ENCODE assay signal across 12 cellular contexts in genomic region chr3:126997455-126998038, GRCh38.
"Had no signal": no experiment of that assay in that cellular context is flagged by ENCODE, and none has a peak within 500 bp of the region (broad histone marks: within the 10 kb centered on the region; RNA-seq: fewer than 3 reads in every experiment).

No MANE protein-coding gene starts in this region.

- H3K4me3 ChIP-seq: psoas muscle had no signal

- DNase-seq: activated CD4-positive, alpha-beta T cell treated with anti-CD3 and anti-CD28 coated beads for 48 hours; activated naive CD4-positive, alpha-beta T cell treated with anti-CD3 and anti-CD28 coated beads, Interleukin-2, amount 50 U/mL, for 16 hours; cerebellar nuclear complex; erythroblast; immature natural killer cell; naive thymus-derived CD4-positive, alpha-beta T cell; psoas muscle; stimulated activated CD4-positive, alpha-beta T cell treated with anti-CD3 and anti-CD28 coated beads, Interleukin-12 subunit alpha, Interleukin-12 subunit beta, amount 100 ng/mL, for 4 hours; stimulated activated CD4-positive, alpha-beta T cell treated with anti-CD3 and anti-CD28 coated beads, Interleukin-4, amount 100 ng/mL, for 1 hour; stimulated activated CD8-positive, alpha-beta memory T cell treated with anti-CD3 and anti-CD28 coated beads, Interleukin-4, amount 100 ng/mL, for 48 hours; T-helper 1 cell had no signal

- H3K27ac ChIP-seq: psoas muscle had no signal

- H3K9me3 ChIP-seq: psoas muscle had no signal

- ATAC-seq: naive thymus-derived CD4-positive, alpha-beta T cell; sciatic nerve had no signal
